8 cellular contexts compared by ENCODE assay signal in genomic region chr1:20717452-20718342, GRCh38. TPM values are rescaled to one million over a fixed set of nuclear protein-coding genes. Genes with fewer than 3 reads are reported as not detected.
A peak's percentile ranks its signal among the peaks of the same experiment; 100 is the strongest.
DNase-seq lines count a peak whose midpoint lies in the region; ATAC-seq, FAIRE-seq and TF ChIP-seq lines count a peak whose summit lies in the region.

Gene KIF17 (minus strand): TSS chr1:20718007. CDS start chr1:20717706, 301 bp downstream.

- H3K9me2 ChIP-seq in OCI-LY7 (ENCODE audit: insufficient read depth, low read length): no peaks in the 10 kb centered on the region

- peak within 1 kb of the TSS; percentile 53; the same call in 1 of the 2 replicates for H3K4me2 ChIP-seq in OCI-LY7 (ENCODE audit: low read length)

- intact Hi-C loops in OCI-LY7 (cut with micrococcal nuclease; ENCODE audit: unreplicated experiment) (no loop called here), testis (cut with DNase I; ENCODE audit: low total_unique reads) (no loop called here)

- peak within 1 kb of the TSS; percentile 79 for H3K4me3 ChIP-seq in ACC112 (ENCODE audit: low read depth, low read length)
- H3K4me3 ChIP-seq in OCI-LY7 (ENCODE audit: low read depth, low read length, poor library complexity, severe bottlenecking): no peak within 1 kb of the TSS
- H3K4me3 ChIP-seq in fibroblast of mammary gland (ENCODE audit: control insufficient read depth, low read depth, low read length): peak within 1 kb of the TSS; percentile 29
- peak within 1 kb of the TSS; percentile 58 to 62 for H3K4me3 ChIP-seq in testis

- in situ Hi-C loops in GM13977 (cut with MboI; ENCODE audit: low pct_unique_long_range_greater_than_20kb, low sequenced_read_pairs, unreplicated experiment): no loop called here

- FAIRE-seq in H54 (lab: Jason Lieb, UNC): no peak

- ATAC-seq in activated T-helper 17 cell treated with anti-CD3 and anti-CD28 coated beads, Interleukin-2, amount 50 U/mL, for 72 hours (replicated peaks): peak; percentile 79

- no peaks in the 10 kb centered on the region for H3K9me3 Mint-ChIP-seq in activated T-helper 17 cell treated with anti-CD3 and anti-CD28 coated beads, Interleukin-2, amount 50 U/mL, for 72 hours
- H3K9me3 Mint-ChIP-seq in nephron: no peaks in the 10 kb centered on the region

- no peak within 1 kb of the TSS for H3K27ac Mint-ChIP-seq in activated T-helper 17 cell treated with anti-CD3 and anti-CD28 coated beads, Interleukin-2, amount 50 U/mL, for 72 hours
- no peak within 1 kb of the TSS for H3K27ac Mint-ChIP-seq in nephron

- no peaks in the 10 kb centered on the region for H3K4me1 Mint-ChIP-seq in activated T-helper 17 cell treated with anti-CD3 and anti-CD28 coated beads, Interleukin-2, amount 50 U/mL, for 72 hours
- no peaks in the 10 kb centered on the region for H3K4me1 Mint-ChIP-seq in nephron

- CTCF ChIA-PET in OCI-LY7 (lab: Charles Lee; ENCODE audit: unreplicated experiment): interaction anchor here (1.2 kb wide), 1 partner anchor 21 kb away, joined by 4 read pairs; no protein-coding TSS in a partner anchor

- H3K36me3 Mint-ChIP-seq in activated T-helper 17 cell treated with anti-CD3 and anti-CD28 coated beads, Interleukin-2, amount 50 U/mL, for 72 hours (ENCODE audit: low read depth): no peaks in the 10 kb centered on the region
- no peaks in the 10 kb centered on the region for H3K36me3 Mint-ChIP-seq in nephron (ENCODE audit: low read depth)

- H3K9me3 ChIP-seq in OCI-LY7 (ENCODE audit: low read length): no peaks in the 10 kb centered on the region
- no peaks in the 10 kb centered on the region for H3K9me3 ChIP-seq in testis

- H4K20me1 ChIP-seq in OCI-LY7 (ENCODE audit: insufficient read depth, low read length): no peaks in the 10 kb centered on the region

- H3K27me3 Mint-ChIP-seq in activated T-helper 17 cell treated with anti-CD3 and anti-CD28 coated beads, Interleukin-2, amount 50 U/mL, for 72 hours: peaks cover 18% of the 10 kb centered on the region
- H3K27me3 Mint-ChIP-seq in nephron (ENCODE audit: low read depth): peaks cover 54% of the 10 kb centered on the region

- no TSS peak for BruUV-seq in OCI-LY7 (replicated peaks; lab: Mats Ljungman, UMichigan)

- DNase-seq in GM13977 (ENCODE audit: low spot score) (peak; percentile 86), OCI-LY7 (ENCODE audit: low spot score) (peak; percentile 21), fibroblast of mammary gland (ENCODE audit: low read depth) (peak; percentile 65), testis (peak; percentile 86), H54 (ENCODE audit: insufficient read length, low spot score) (no peak)

- no peaks in the 10 kb centered on the region for H3K79me2 ChIP-seq in ACC112 (ENCODE audit: control insufficient read depth, insufficient read depth, low read length, unreplicated experiment)
- H3K79me2 ChIP-seq in OCI-LY7 (ENCODE audit: insufficient read depth, low read depth, low read length): no peaks in the 10 kb centered on the region

- POLR2A ChIA-PET in OCI-LY7 (lab: Charles Lee): no interaction called here

- H3K36me3 ChIP-seq in ACC112 (ENCODE audit: insufficient read depth, low read length) (no peaks in the 10 kb centered on the region), OCI-LY7 (ENCODE audit: insufficient read depth, low read length) (no peaks in the 10 kb centered on the region), testis (ENCODE audit: low read depth, missing control alignments) (no peaks in the 10 kb centered on the region)

- no peak within 1 kb of the TSS for H3K27ac ChIP-seq in ACC112 (ENCODE audit: low read depth, low read length)
- H3K27ac ChIP-seq in OCI-LY7 (ENCODE audit: low read depth, low read length, poor library complexity, severe bottlenecking): no peak within 1 kb of the TSS
- peak within 1 kb of the TSS in 1 of 2 donors; percentile 56 for H3K27ac ChIP-seq in testis

- 0 to 1% methylated on average over 4 to 85 of the region's 112 CpGs for WGBS in testis, 2 donors

- no peak for TF ChIP-seq CTCF in GM13977 (IDR thresholded peaks at IDR 0.05; ENCODE audit: extremely low read depth, insufficient read depth, missing control alignments)
- TF ChIP-seq CTCF in OCI-LY7 (conservative IDR thresholded peaks at IDR 0.05; ENCODE audit: low read length): no peak
- no peak for TF ChIP-seq CTCF in fibroblast of mammary gland (conservative IDR thresholded peaks at IDR 0.05; ENCODE audit: control insufficient read depth, insufficient read depth, low read depth, low read length)
- TF ChIP-seq CTCF in nephron (IDR thresholded peaks at IDR 0.05; ENCODE audit: unreplicated experiment in 3 of 3): no peak
- TF ChIP-seq CTCF in testis (IDR thresholded peaks at IDR 0.05): no peak

- peak within 1 kb of the TSS; percentile 62 for H2AFZ ChIP-seq in ACC112 (ENCODE audit: low read length, unreplicated experiment)
- H2AFZ ChIP-seq in OCI-LY7 (ENCODE audit: low read length): no peak within 1 kb of the TSS

- H3K4me1 ChIP-seq in ACC112 (ENCODE audit: control insufficient read depth, insufficient read depth, low read length, unreplicated experiment): no peaks in the 10 kb centered on the region
- no peaks in the 10 kb centered on the region for H3K4me1 ChIP-seq in OCI-LY7 (ENCODE audit: insufficient read depth, low read length, poor library complexity, severe bottlenecking)
- H3K4me1 ChIP-seq in testis: peaks cover 6% of the 10 kb centered on the region

- peak within 1 kb of the TSS; percentile 58 for H3K4me3 Mint-ChIP-seq in activated T-helper 17 cell treated with anti-CD3 and anti-CD28 coated beads, Interleukin-2, amount 50 U/mL, for 72 hours
- peak within 1 kb of the TSS; percentile 79 to 81 (median 79) for H3K4me3 Mint-ChIP-seq in nephron

- H3K27me3 ChIP-seq in ACC112 (ENCODE audit: insufficient read depth, low read length) (no peaks in the 10 kb centered on the region), testis (no peaks in the 10 kb centered on the region)

- TF ChIP-seq POLR2A in testis (IDR thresholded peaks at IDR 0.05) (no peak), H54 (IDR thresholded peaks at IDR 0.05; ENCODE audit: low read depth, low read length) (no peak)

RNA-seq across cellular contexts. Expression of gene KIF17, which starts in this region (rescaled TPM):
- not detected in 2 replicates for total RNA-seq in OCI-LY7 (2014; rRNA removed; shearing (Covaris generic))
- total RNA-seq in OCI-LY7 (2022) (0.74 and 1.1 TPM in 2 replicates), testis (10 to 100 TPM; 36.1 to 80.2 TPM)
- total RNA-seq in activated T-helper 17 cell treated with anti-CD3 and anti-CD28 coated beads, Interleukin-2, amount 50 U/mL, for 72 hours: under 1 TPM; 0.06 to 0.85 TPM
- 54.1 TPM for polyA plus RNA-seq in testis (ENCODE audit: insufficient read depth, low read depth, low replicate concordance)

Comparison
In these comparisons a context has a peak if more than half of its experiments do, and no peak if none do; other contexts are left out.
1. RNA of gene KIF17 (total RNA-seq): 36.1 to 80.2 TPM in testis; 0.74 to 1.1 TPM in OCI-LY7 and 0.06 to 0.85 TPM in activated T-helper 17 cell treated with anti-CD3 and anti-CD28 coated beads, Interleukin-2, amount 50 U/mL, for 72 hours; every median in the first group is over 10 times any median in the second.
2. Peak in ATAC-seq in activated T-helper 17 cell treated with anti-CD3 and anti-CD28 coated beads, Interleukin-2, amount 50 U/mL, for 72 hours; RNA of the gene not detected or under 1 TPM.